Comparison of ENCODE assay signal across 8 cellular contexts in genomic region chr1:28962114-28962831, GRCh38. TPM values are rescaled to one million over a fixed set of nuclear protein-coding genes. Genes with fewer than 3 reads are reported as not detected.
DNase-seq lines count a peak whose midpoint lies in the region; ATAC-seq and TF ChIP-seq lines count a peak whose summit lies in the region.
"Not testable (repeated sequence)": the region's sequence is repeated elsewhere in the genome, so short reads cannot be mapped to it uniquely, and the experiment has no call there.

No MANE protein-coding gene starts in this region.

- H3K4me3 Mint-ChIP-seq in CD4-positive, alpha-beta T cell; activated naive CD4-positive, alpha-beta T cell treated with anti-CD3 and anti-CD28 coated beads, Interleukin-2, amount 50 U/mL, for 24 hours; stimulated activated naive B cell treated with anti-CD40 and anti-IgM and Interleukin-4, amounts not matched to agents 10 μg/mL and 1 μg/mL and 100 μg/mL, for 72 hours: not testable (repeated sequence)
- peak overlapping the region in 2 of 10 donors; percentile 33 to 35 for H3K4me3 Mint-ChIP-seq in naive thymus-derived CD4-positive, alpha-beta T cell

- peak overlapping the region; percentile 68 for H3K27ac Mint-ChIP-seq in CD4-positive, alpha-beta T cell
- H3K27ac Mint-ChIP-seq in activated naive CD4-positive, alpha-beta T cell treated with anti-CD3 and anti-CD28 coated beads, Interleukin-2, amount 50 U/mL, for 24 hours = peak overlapping the region; percentile 77
- H3K27ac Mint-ChIP-seq in naive thymus-derived CD4-positive, alpha-beta T cell = peak overlapping the region in 5 of 9 donors; percentile 12 to 77 (median 36)
- peak overlapping the region; percentile 14 for H3K27ac Mint-ChIP-seq in stimulated activated naive B cell treated with anti-CD40 and anti-IgM and Interleukin-4, amounts not matched to agents 10 μg/mL and 1 μg/mL and 100 μg/mL, for 72 hours

- not testable (repeated sequence) for H3K9me3 Mint-ChIP-seq in CD4-positive, alpha-beta T cell; activated naive CD4-positive, alpha-beta T cell treated with anti-CD3 and anti-CD28 coated beads, Interleukin-2, amount 50 U/mL, for 24 hours; naive thymus-derived CD4-positive, alpha-beta T cell; stimulated activated naive B cell treated with anti-CD40 and anti-IgM and Interleukin-4, amounts not matched to agents 10 μg/mL and 1 μg/mL and 100 μg/mL, for 72 hours

- ATAC-seq in CD4-positive, alpha-beta T cell (ENCODE audit: poor library complexity); naive thymus-derived CD4-positive, alpha-beta T cell: not testable (repeated sequence)
- peak; percentile 79 to 92 for ATAC-seq in stimulated activated naive B cell treated with anti-CD40 and anti-IgM and Interleukin-4, amounts not matched to agents 10 μg/mL and 1 μg/mL and 100 μg/mL, for 72 hours (replicated peaks)

- POLR2A ChIA-PET in CD4-positive, alpha-beta T cell (lab: Charles Lee) = interaction anchor here (1.0 kb wide), 1 partner anchor 128 kb away, joined by 3 read pairs; no protein-coding TSS in a partner anchor
- POLR2A ChIA-PET in naive thymus-derived CD4-positive, alpha-beta T cell (lab: Charles Lee) = interaction anchor here (0.6 to 0.7 kb wide), 2 partner anchors 62 to 319 kb away, joined by 3 to 4 read pairs; no protein-coding TSS in a partner anchor

- not testable (repeated sequence) for H3K27me3 Mint-ChIP-seq in CD4-positive, alpha-beta T cell; activated naive CD4-positive, alpha-beta T cell treated with anti-CD3 and anti-CD28 coated beads, Interleukin-2, amount 50 U/mL, for 24 hours; naive thymus-derived CD4-positive, alpha-beta T cell; stimulated activated naive B cell treated with anti-CD40 and anti-IgM and Interleukin-4, amounts not matched to agents 10 μg/mL and 1 μg/mL and 100 μg/mL, for 72 hours

- H3K9me3 ChIP-seq in CD4-positive, alpha-beta T cell (ENCODE audit: control insufficient read depth, low read length); naive thymus-derived CD4-positive, alpha-beta T cell (ENCODE audit: control insufficient read depth in 2 of 3, low read length in 3 of 3): not testable (repeated sequence)

- DNase-seq in CD4-positive, alpha-beta T cell = not testable (repeated sequence)
- DNase-seq in GM20000 (ENCODE audit: low spot score) = peak; percentile 21
- peak; percentile 10 to 31 for DNase-seq in activated CD4-positive, alpha-beta T cell treated with anti-CD3 and anti-CD28 coated beads for 24 hours (ENCODE audit: low read depth in 2 of 2)
- peak; percentile 46 for DNase-seq in activated T-cell treated with anti-CD3 and anti-CD28 coated beads for 24 hours (ENCODE audit: low read depth)
- DNase-seq in naive thymus-derived CD4-positive, alpha-beta T cell = peak in 1 of 9 donors; percentile 29
- peak; percentile 64 for DNase-seq in stimulated activated CD4-positive, alpha-beta T cell treated with anti-CD3 and anti-CD28 coated beads, Interleukin-1b, Interleukin-23, amount 100 ng/mL, for 48 hours
- peak; percentile 45 for DNase-seq in stimulated activated naive B cell treated with anti-CD40 and anti-IgM and Interleukin-4, amounts not matched to agents 10 μg/mL and 1 μg/mL and 100 μg/mL, for 72 hours

- H3K4me1 Mint-ChIP-seq in CD4-positive, alpha-beta T cell (ENCODE audit: low read depth) = peaks cover 78% of the 10 kb centered on the region
- H3K4me1 Mint-ChIP-seq in activated naive CD4-positive, alpha-beta T cell treated with anti-CD3 and anti-CD28 coated beads, Interleukin-2, amount 50 U/mL, for 24 hours = peaks cover 79% of the 10 kb centered on the region
- H3K4me1 Mint-ChIP-seq in naive thymus-derived CD4-positive, alpha-beta T cell = peaks cover 31 to 91% (median 73%) of the 10 kb centered on the region in 7 donors
- peaks cover 30 to 51% of the 10 kb centered on the region in 2 donors for H3K4me1 Mint-ChIP-seq in stimulated activated naive B cell treated with anti-CD40 and anti-IgM and Interleukin-4, amounts not matched to agents 10 μg/mL and 1 μg/mL and 100 μg/mL, for 72 hours

- H3K36me3 ChIP-seq in naive thymus-derived CD4-positive, alpha-beta T cell (ENCODE audit: control insufficient read depth in 2 of 3, insufficient read depth in 3 of 3, low read length in 3 of 3) = not testable (repeated sequence)

- H3K36me3 Mint-ChIP-seq in CD4-positive, alpha-beta T cell (ENCODE audit: low read depth); activated naive CD4-positive, alpha-beta T cell treated with anti-CD3 and anti-CD28 coated beads, Interleukin-2, amount 50 U/mL, for 24 hours; naive thymus-derived CD4-positive, alpha-beta T cell; stimulated activated naive B cell treated with anti-CD40 and anti-IgM and Interleukin-4, amounts not matched to agents 10 μg/mL and 1 μg/mL and 100 μg/mL, for 72 hours: not testable (repeated sequence)

- CTCF ChIA-PET in CD4-positive, alpha-beta T cell (lab: Charles Lee) = interaction anchor here (0.7 kb wide), 1 partner anchor 31 kb away, joined by 4 read pairs; no protein-coding TSS in a partner anchor
- CTCF ChIA-PET in naive thymus-derived CD4-positive, alpha-beta T cell (lab: Charles Lee) = interaction anchor here (0.7 kb wide), 1 partner anchor 714 kb away, joined by 4 read pairs; no protein-coding TSS in a partner anchor

- H3K27me3 ChIP-seq in CD4-positive, alpha-beta T cell (ENCODE audit: control insufficient read depth, insufficient read depth, low read length); naive thymus-derived CD4-positive, alpha-beta T cell (ENCODE audit: control insufficient read depth in 2 of 2, insufficient read depth in 2 of 2, low read length in 2 of 2): not testable (repeated sequence)

- not testable (repeated sequence) for H3K27ac ChIP-seq in CD4-positive, alpha-beta T cell (ENCODE audit: low read depth, low read length); naive thymus-derived CD4-positive, alpha-beta T cell (ENCODE audit: low read depth, low read length)

- H3K4me3 ChIP-seq in naive thymus-derived CD4-positive, alpha-beta T cell (ENCODE audit: low read length) = not testable (repeated sequence)

- TF ChIP-seq CTCF in CD4-positive, alpha-beta T cell (IDR thresholded peaks at IDR 0.05); GM20000 (IDR thresholded peaks at IDR 0.05; ENCODE audit: extremely low read depth, missing control alignments): not testable (repeated sequence)

- peaks cover 17 to 25% of the 10 kb centered on the region in 2 donors for H3K4me1 ChIP-seq in naive thymus-derived CD4-positive, alpha-beta T cell (ENCODE audit: control insufficient read depth in 2 of 2, insufficient read depth in 2 of 2, low read length in 2 of 2)

- intact Hi-C loops in CD4-positive, alpha-beta T cell (cut with DNase I, micrococcal nuclease) = not testable (repeated sequence)
- intact Hi-C loops in naive thymus-derived CD4-positive, alpha-beta T cell (cut with micrococcal nuclease) = loop anchor here in 1 of 2 donors (5.0 kb wide), 1 partner anchor 35 kb away; no protein-coding TSS in a partner anchor

RNA-seq across cellular contexts. Expression of gene EPB41, which starts 47.9 kb away (rescaled TPM):
- total RNA-seq in CD4-positive, alpha-beta T cell = 100 to 1,000 TPM; 138 to 145 TPM
- total RNA-seq in naive thymus-derived CD4-positive, alpha-beta T cell = 100 to 1,000 TPM; 150 to 325 (median 175) TPM
- 100 to 1,000 TPM; 115 to 134 TPM for polyA plus RNA-seq in naive thymus-derived CD4-positive, alpha-beta T cell

Comparison
In these comparisons a context has a peak if more than half of its experiments do, and no peak if none do; other contexts are left out.
1. H3K27ac Mint-ChIP-seq: peak in every context shown above with its lines; median percentile 77 in activated naive CD4-positive, alpha-beta T cell treated with anti-CD3 and anti-CD28 coated beads, Interleukin-2, amount 50 U/mL, for 24 hours; 68 in CD4-positive, alpha-beta T cell; 36 in naive thymus-derived CD4-positive, alpha-beta T cell; 14 in stimulated activated naive B cell treated with anti-CD40 and anti-IgM and Interleukin-4, amounts not matched to agents 10 μg/mL and 1 μg/mL and 100 μg/mL, for 72 hours.